Comparison of ENCODE assay signal across 8 cellular contexts in the genomic region with DNA sequence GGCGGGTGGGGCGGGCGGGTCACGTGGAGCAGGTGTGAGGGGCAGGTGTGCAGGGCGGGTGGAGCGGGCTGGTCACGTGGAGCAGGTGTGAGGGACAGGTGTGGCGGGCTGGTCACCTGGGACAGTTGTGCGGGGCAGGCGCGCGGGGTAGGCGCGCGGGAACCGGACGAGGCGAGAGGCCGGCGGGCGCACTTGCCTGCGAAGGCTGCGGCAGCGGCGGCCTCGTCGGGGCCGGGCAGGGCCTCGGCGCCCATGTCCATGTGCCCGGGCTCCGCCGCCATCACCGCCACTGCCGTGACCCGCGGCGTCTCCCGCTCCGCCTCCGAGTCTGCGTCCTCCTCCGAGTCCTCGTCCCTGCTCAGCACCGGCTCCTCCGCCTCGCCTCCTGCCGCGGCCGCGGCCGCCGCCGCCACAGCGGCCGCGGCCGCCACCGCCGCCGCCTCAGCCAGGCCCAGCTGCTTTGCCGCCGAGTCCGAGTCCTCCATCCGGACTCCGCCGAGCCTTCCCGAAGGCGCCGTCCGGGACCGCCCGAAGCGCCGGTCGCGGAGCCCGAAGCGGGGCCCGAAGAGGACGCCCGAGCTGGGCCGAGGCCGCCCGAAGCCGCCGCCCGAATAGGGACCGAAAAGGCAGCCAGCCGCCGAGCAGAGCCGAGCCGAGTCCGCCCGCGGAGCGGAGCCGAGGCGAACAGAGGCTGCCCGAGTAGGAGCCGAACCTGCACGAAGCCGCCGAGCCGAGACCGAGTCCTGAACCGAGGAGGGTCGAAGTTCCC. TPM values are rescaled to one million over a fixed set of nuclear protein-coding genes. Genes with fewer than 3 reads are reported as not detected.
DNase-seq lines count a peak whose midpoint lies in the region; ATAC-seq and TF ChIP-seq lines count a peak whose summit lies in the region.

TSS of gene DEAF1 (minus strand) at position 660 of the 769 bp plus-strand sequence. CDS start at position 485, 175 bp downstream.

- ATAC-seq in GM18873 (IDR thresholded peaks at IDR 0.05; ENCODE audit: low FRiP score, unreplicated experiment) (peak; percentile 85), HG03135 (IDR thresholded peaks at IDR 0.05; ENCODE audit: unreplicated experiment) (peak; percentile 77)

- H3K36me3 ChIP-seq in WERI-Rb-1 (peaks cover 15% of the 10 kb centered on the region), smooth muscle cell (ENCODE audit: low read depth) (no peaks in the 10 kb centered on the region)

- peaks cover 16% of the 10 kb centered on the region for H3F3A ChIP-seq in smooth muscle cell (ENCODE audit: low read depth)

- no peaks in the 10 kb centered on the region for H3K27me3 ChIP-seq in WERI-Rb-1 (ENCODE audit: insufficient read depth, low read depth, severe bottlenecking)
- H3K27me3 ChIP-seq in smooth muscle cell (ENCODE audit: low read depth): no peaks in the 10 kb centered on the region

- peak within 1 kb of the TSS; percentile 100 for H3K9ac ChIP-seq in smooth muscle cell (ENCODE audit: low read depth)

- 2% methylated on average over 74 of the region's 108 CpGs for WGBS in smooth muscle cell (ENCODE audit: low lambda C conversion rate)

- TF ChIP-seq CTCF in WERI-Rb-1 (IDR thresholded peaks at IDR 0.05; ENCODE audit: low read depth, low read length) (no peak), cardiac fibroblast (IDR thresholded peaks at IDR 0.05; ENCODE audit: low read depth, low read length) (no peak), smooth muscle cell (IDR thresholded peaks at IDR 0.05; ENCODE audit: borderline replicate concordance, insufficient read depth, poor library complexity, severe bottlenecking) (no peak)

- peaks cover 24% of the 10 kb centered on the region for H3K79me2 ChIP-seq in smooth muscle cell (ENCODE audit: low read depth)

- DNase-seq in ACHN: peak; percentile 91
- peak; percentile 94 for DNase-seq in NCI-H2196 treated with DMSO at 0.1 percent for 48 hours (lab: John Stamatoyannopoulos, UW; ENCODE audit: unreplicated experiment)
- peak; percentile 98 for DNase-seq in WERI-Rb-1
- DNase-seq in cardiac fibroblast (ENCODE audit: low read depth in 2 of 2): peak; percentile 98 to 99
- peak; percentile 91 for DNase-seq in iPS-NIHi11 (ENCODE audit: low spot score)
- peak; percentile 98 for DNase-seq in smooth muscle cell (lab: John Stamatoyannopoulos, UW; ENCODE audit: unreplicated experiment)

- H3K4me2 ChIP-seq in smooth muscle cell: peak within 1 kb of the TSS; percentile 96

- peaks cover 36% of the 10 kb centered on the region for H3K4me1 ChIP-seq in smooth muscle cell (ENCODE audit: low read depth)

- peak within 1 kb of the TSS; percentile 100 for H3K27ac ChIP-seq in WERI-Rb-1
- peak within 1 kb of the TSS; percentile 100 for H3K27ac ChIP-seq in smooth muscle cell (ENCODE audit: low read depth)

- in situ Hi-C loops in ACHN (cut with HindIII; ENCODE audit: low pct_ligation_motif_present, low pct_unique_long_range_greater_than_20kb, low sequenced_read_pairs): no loop called here

- H3K4me3 ChIP-seq in WERI-Rb-1 (ENCODE audit: low read depth, low read length) (peak within 1 kb of the TSS; percentile 82), cardiac fibroblast (replicated peaks in 1 of 2; ENCODE audit: low read depth in 2 of 2, low read length in 2 of 2) (peak within 1 kb of the TSS; percentile 77 to 80), smooth muscle cell (peak within 1 kb of the TSS; percentile 91)

- H2AFZ ChIP-seq in smooth muscle cell (ENCODE audit: low read depth): peak within 1 kb of the TSS; percentile 76

- H4K20me1 ChIP-seq in smooth muscle cell (ENCODE audit: low read depth): peaks cover 72% of the 10 kb centered on the region

- H3K9me3 ChIP-seq in WERI-Rb-1 (ENCODE audit: severe bottlenecking) (no peaks in the 10 kb centered on the region), smooth muscle cell (replicated peaks; ENCODE audit: low read depth) (no peaks in the 10 kb centered on the region)

RNA-seq across cellular contexts. Expression of gene DEAF1, which starts in this region (rescaled TPM):
- total RNA-seq in smooth muscle cell: 18.7 and 19.0 TPM in 2 replicates
- 39.2 and 61.5 TPM in 2 replicates for polyA plus RNA-seq in smooth muscle cell

Comparison
In these comparisons a context has a peak if more than half of its experiments do, and no peak if none do; other contexts are left out.
1. Peak in every context shown above with its lines: DNase-seq, ATAC-seq, H3K4me3 ChIP-seq and H3K27ac ChIP-seq.